In the genomic region with DNA sequence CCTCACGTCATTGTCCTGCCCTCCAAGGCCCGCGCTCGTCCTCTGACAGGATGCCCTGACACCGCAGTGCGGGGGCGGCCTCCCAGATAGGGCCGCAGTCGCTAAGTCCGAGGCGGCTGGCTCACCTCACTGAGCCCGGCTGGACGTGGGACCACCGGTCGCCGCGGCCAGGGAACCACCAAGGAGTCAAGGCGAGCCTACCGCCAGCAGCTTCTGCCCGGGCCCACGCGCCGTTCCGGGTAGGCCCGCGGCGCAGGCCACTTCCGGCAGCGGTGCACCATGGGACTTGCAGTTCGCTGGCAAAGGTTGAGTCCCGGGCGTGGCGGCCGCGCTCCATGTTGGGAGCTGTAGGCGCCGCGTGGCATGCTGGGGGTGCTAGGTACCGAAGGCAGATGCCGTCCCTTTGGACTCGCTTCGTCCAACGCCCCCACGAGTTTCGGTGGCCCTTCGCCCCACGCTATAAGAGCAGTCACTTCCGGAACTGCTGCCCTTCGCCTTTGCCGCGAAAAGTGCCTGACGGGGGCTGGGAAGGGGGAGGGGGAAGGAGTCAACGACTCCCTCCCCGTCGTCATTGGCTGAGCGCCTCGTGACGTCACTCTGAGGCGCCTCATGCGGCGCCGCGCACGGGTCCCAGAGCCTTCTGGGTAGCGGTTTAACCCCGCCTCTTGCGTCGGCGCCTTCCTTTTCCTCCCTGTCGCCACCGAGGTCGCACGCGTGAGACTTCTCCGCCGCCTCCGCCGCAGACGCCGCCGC, we compare ENCODE assay signal across 8 cellular contexts. TPM values are rescaled to one million over a fixed set of nuclear protein-coding genes. Genes with fewer than 3 reads are reported as not detected.
DNase-seq lines count a peak whose midpoint lies in the region; ATAC-seq and TF ChIP-seq lines count a peak whose summit lies in the region.

A gene (plus strand): TSS at position 681 of the 753 bp plus-strand sequence. CDS start 268 bp downstream, outside the sequence.

- CTCF ChIA-PET in activated naive CD4-positive, alpha-beta T cell treated with anti-CD3 and anti-CD28 coated beads for 36 hours (lab: Charles Lee), result no interaction called here

- peaks cover 0 to 62% (median 32%) of the 10 kb centered on the region in 3 donors for H3K4me1 ChIP-seq in gastroesophageal sphincter

- peaks cover 0 to 33% of the 10 kb centered on the region in 2 donors for H3K36me3 ChIP-seq in gastroesophageal sphincter

- peak; percentile 95 for ATAC-seq in gastroesophageal sphincter

- peak within 1 kb of the TSS; percentile 97 for H3K27ac Mint-ChIP-seq in activated naive CD4-positive, alpha-beta T cell treated with anti-CD3 and anti-CD28 coated beads for 36 hours

- peak; percentile 80 to 91 for TF ChIP-seq POLR2A in gastroesophageal sphincter (IDR thresholded peaks at IDR 0.05)

- H3K27me3 ChIP-seq in gastroesophageal sphincter, result no peaks in the 10 kb centered on the region

- TF ChIP-seq CTCF in HFF-Myc (IDR thresholded peaks at IDR 0.05; ENCODE audit: low read depth, low read length, missing control alignments) (no peak), gastroesophageal sphincter (IDR thresholded peaks at IDR 0.05) (peak in 1 of 4 experiments; percentile 16)

- H3K9me3 Mint-ChIP-seq in activated naive CD4-positive, alpha-beta T cell treated with anti-CD3 and anti-CD28 coated beads for 36 hours, result no peaks in the 10 kb centered on the region

- H3K36me3 Mint-ChIP-seq in activated naive CD4-positive, alpha-beta T cell treated with anti-CD3 and anti-CD28 coated beads for 36 hours (ENCODE audit: low read depth), result peaks cover 31% of the 10 kb centered on the region

- H3K27ac ChIP-seq in gastroesophageal sphincter, result peak within 1 kb of the TSS; percentile 72 to 98 (median 96)

- H3K4me1 Mint-ChIP-seq in activated naive CD4-positive, alpha-beta T cell treated with anti-CD3 and anti-CD28 coated beads for 36 hours (ENCODE audit: low read depth), result peaks cover 33% of the 10 kb centered on the region

- DNase-seq in GF-D8 (lab: John Stamatoyannopoulos, UW) (peak; percentile 61), HFF-Myc (ENCODE audit: extremely low read depth, low read depth) (peak; percentile 87), NAMALWA (ENCODE audit: low spot score) (peak; percentile 98), SK-N-DZ (ENCODE audit: low spot score) (peak; percentile 97), non-pigmented ciliary epithelial cell (ENCODE audit: low read depth) (peak; percentile 79), superior temporal gyrus (ENCODE audit: extremely low spot score) (peak; percentile 98)
- peak; percentile 99 for DNase-seq in activated naive CD4-positive, alpha-beta T cell treated with anti-CD3 and anti-CD28 coated beads for 36 hours

- no peaks in the 10 kb centered on the region for H3K9me3 ChIP-seq in gastroesophageal sphincter

- peak within 1 kb of the TSS; percentile 99 for H3K4me3 ChIP-seq in HFF-Myc (replicated peaks; ENCODE audit: low read depth, low read length)
- H3K4me3 ChIP-seq in gastroesophageal sphincter, result peak within 1 kb of the TSS; percentile 58 to 99

- H3K4me3 Mint-ChIP-seq in activated naive CD4-positive, alpha-beta T cell treated with anti-CD3 and anti-CD28 coated beads for 36 hours, result peak within 1 kb of the TSS; percentile 84

- no peak for TF ChIP-seq EP300 in gastroesophageal sphincter (IDR thresholded peaks at IDR 0.05)

- WGBS in gastroesophageal sphincter (ENCODE audit: low coverage in 1 of 2), 2 donors, result 0% methylated on average over 5 of the region's 81 CpGs; no CpG with 5 or more reads in 1 of the 2 donors

- intact Hi-C loops in activated naive CD4-positive, alpha-beta T cell treated with anti-CD3 and anti-CD28 coated beads for 36 hours (cut with micrococcal nuclease), result loop anchor here (1.0 to 5.0 kb wide), 6 partner anchors 10 to 357 kb away; a partner anchor contains a TSS

- H3K27me3 Mint-ChIP-seq in activated naive CD4-positive, alpha-beta T cell treated with anti-CD3 and anti-CD28 coated beads for 36 hours (ENCODE audit: low read depth), result no peaks in the 10 kb centered on the region

RNA-seq across cellular contexts. Expression of the gene that starts here (rescaled TPM):
- polyA plus RNA-seq in SK-N-DZ (2014; cell fraction: cytosol; rRNA removed), result 565 and 971 TPM in 2 replicates
- polyA plus RNA-seq in SK-N-DZ (2014; cell fraction: nucleus; rRNA removed), result 537 and 699 TPM in 2 replicates
- total RNA-seq in activated naive CD4-positive, alpha-beta T cell treated with anti-CD3 and anti-CD28 coated beads for 36 hours, result 1,000 to 10,000 TPM; 3,807 to 3,940 TPM
- total RNA-seq in gastroesophageal sphincter, result 100 to 1,000 TPM; 165 to 880 (median 462) TPM

Comparison
In these comparisons a context has a peak if more than half of its experiments do, and no peak if none do; other contexts are left out.
1. Peak in every context shown above with its lines: DNase-seq, ATAC-seq, H3K4me3 ChIP-seq and H3K27ac ChIP-seq.
2. RNA of the gene that starts here (total RNA-seq): 3,807 to 3,940 TPM in activated naive CD4-positive, alpha-beta T cell treated with anti-CD3 and anti-CD28 coated beads for 36 hours; 165 to 880 TPM in gastroesophageal sphincter; every median in the first group is over 4 times any median in the second.